Comparison of ENCODE assay signal across 20 cellular contexts in genomic region chr12:17642340-17642650, GRCh38.
DNase-seq lines count a peak whose midpoint lies in the region; ATAC-seq, FAIRE-seq and TF ChIP-seq lines count a peak whose summit lies in the region.
"Had no signal": no experiment of that assay in that cellular context is flagged by ENCODE, and none has a peak within 500 bp of the region (broad histone marks: within the 10 kb centered on the region; RNA-seq: fewer than 3 reads in every experiment).

No MANE protein-coding gene starts in this region.

- H3K27ac ChIP-seq in A549 (no peak overlapping the region), HCT116 (ENCODE audit: low read depth, low read length) (no peak overlapping the region), VCaP (no peak overlapping the region), mesendoderm (ENCODE audit: low read depth, low read length) (no peak overlapping the region)
- H3K27ac ChIP-seq: ascending aorta, spleen had no signal

- H3K36me3 ChIP-seq in HCT116 (ENCODE audit: control insufficient read depth in 1 of 2, insufficient read depth in 2 of 2, low read length in 2 of 2) (no peaks in the 10 kb centered on the region), mesendoderm (ENCODE audit: control insufficient read depth, insufficient read depth, low read length) (no peaks in the 10 kb centered on the region)
- H3K36me3 ChIP-seq: ascending aorta, spleen had no signal

- DNase-seq in A549 (ENCODE audit: low read depth in 1 of 2, low spot score in 1 of 2): no peak
- DNase-seq in HCT116 (ENCODE audit: low read depth, low spot score): no peak
- no peak for DNase-seq in mesendoderm
- DNase-seq in iPS-NIHi11 (ENCODE audit: low spot score): no peak
- no peak for DNase-seq in DMS53 (lab: John Stamatoyannopoulos, UW)
- DNase-seq: activated T-cell treated with anti-CD3 and anti-CD28 coated beads, Interleukin-2, amount 50 U/mL, for 24 hours; NCI-H524 treated with DMSO at 0.1 percent for 48 hours; SIG-M5; spleen had no signal

- no peak overlapping the region for H3K56ac ChIP-seq in mesendoderm (ENCODE audit: low read length)

- intact Hi-C loops in HCT116 (cut with micrococcal nuclease): loop anchor here (5.0 to 10.0 kb wide), 3 partner anchors 700 to 1477 kb away; no protein-coding TSS in a partner anchor

- no peak overlapping the region for H3K23ac ChIP-seq in mesendoderm (ENCODE audit: low read length)

- H2AFZ ChIP-seq in HCT116 (ENCODE audit: low read depth, low read length, poor library complexity, severe bottlenecking): peak overlapping the region; percentile 1

- H2BK120ac ChIP-seq in mesendoderm (ENCODE audit: low read depth, low read length): no peak overlapping the region

- H3K27me3 ChIP-seq in HCT116 (ENCODE audit: insufficient read depth, low read length) (no peaks in the 10 kb centered on the region), mesendoderm (ENCODE audit: insufficient read depth, low read length, poor library complexity) (no peaks in the 10 kb centered on the region)
- H3K27me3 ChIP-seq: ascending aorta, spleen had no signal

- H3K9me3 ChIP-seq in A549 (no peaks in the 10 kb centered on the region), HCT116 (ENCODE audit: control insufficient read depth in 1 of 2, insufficient read depth in 1 of 2, low read depth in 1 of 2, low read length in 2 of 2) (no peaks in the 10 kb centered on the region)
- H3K9me3 ChIP-seq: ascending aorta, spleen had no signal

- H3K79me2 ChIP-seq in HCT116 (ENCODE audit: insufficient read depth, low read length) (no peaks in the 10 kb centered on the region), mesendoderm (ENCODE audit: control insufficient read depth, insufficient read depth, low read length) (no peaks in the 10 kb centered on the region)

- H3K79me1 ChIP-seq in mesendoderm (ENCODE audit: low read length): no peaks in the 10 kb centered on the region

- ATAC-seq in A549 (no peak), HCT116 (no peak), GM21423 (IDR thresholded peaks at IDR 0.05; ENCODE audit: unreplicated experiment) (no peak)
- ATAC-seq: natural killer cell treated with Interleukin-12 subunit alpha and Interleukin-12 subunit beta and Interleukin-15 and Interleukin-18, amount 100 ng/mL, for 72 hours had no signal

- TF ChIP-seq RAD21 in A549 (conservative IDR thresholded peaks at IDR 0.05 in 1 of 2, IDR thresholded peaks at IDR 0.05 in 1 of 2) (no peak), HCT116 (IDR thresholded peaks at IDR 0.05; ENCODE audit: low read depth) (no peak)

- peaks cover 6% of the 10 kb centered on the region for H3K27me3 Mint-ChIP-seq in nephron (ENCODE audit: low read depth)
- H3K27me3 Mint-ChIP-seq: memory B cell; natural killer cell treated with Interleukin-12 subunit alpha and Interleukin-12 subunit beta and Interleukin-15 and Interleukin-18, amount 100 ng/mL, for 72 hours had no signal

- H3K4me3 ChIP-seq in A549 (no peak overlapping the region), HCT116 (replicated peaks in 1 of 2; ENCODE audit: low read depth in 1 of 2, low read length in 2 of 2) (no peak overlapping the region), mesendoderm (ENCODE audit: low read length) (no peak overlapping the region)

- CTCF ChIA-PET in A549 (lab: Yijun Ruan, JAX): interaction anchor here (0.7 to 2.6 kb wide), 10 partner anchors 10 to 1160 kb away, joined by 3 to 9 read pairs (median 4); no protein-coding TSS in a partner anchor
- CTCF ChIA-PET in HCT116 (lab: Charles Lee): interaction anchor here (1.6 kb wide), 1 partner anchor 1256 kb away, joined by 6 read pairs; no protein-coding TSS in a partner anchor

- H3K9me2 ChIP-seq in HCT116 (ENCODE audit: insufficient read depth): no peaks in the 10 kb centered on the region

- H3K18ac ChIP-seq in mesendoderm (ENCODE audit: low read length): no peak overlapping the region

- H4K5ac ChIP-seq in mesendoderm (ENCODE audit: low read length): no peak overlapping the region

- no peak overlapping the region for H3K27ac Mint-ChIP-seq in nephron
- H3K27ac Mint-ChIP-seq: activated naive CD4-positive, alpha-beta T cell treated with anti-CD3 and anti-CD28 coated beads, Interleukin-2, amount 50 U/mL, for 24 hours; activated T-cell treated with anti-CD3 and anti-CD28 coated beads, Interleukin-2, amount 50 U/mL, for 24 hours; CD8-positive, alpha-beta T cell; memory B cell; natural killer cell treated with Interleukin-12 subunit alpha and Interleukin-12 subunit beta and Interleukin-15 and Interleukin-18, amount 100 ng/mL, for 72 hours; T-helper 2 cell treated with Interferon-gamma antibody and Interleukin-4, amounts not matched to agents 5 μg/mL and 100 μg/mL, for 36 hours; WTC11 had no signal

- FAIRE-seq in A549 (lab: Jason Lieb, UNC): no peak
- FAIRE-seq: frontal cortex had no signal

- BruUV-seq in HCT116 (replicated peaks; lab: Mats Ljungman, UMichigan): no TSS peak

- no peaks in the 10 kb centered on the region for H3K36me3 Mint-ChIP-seq in nephron (ENCODE audit: low read depth)
- H3K36me3 Mint-ChIP-seq: activated naive CD4-positive, alpha-beta T cell treated with anti-CD3 and anti-CD28 coated beads, Interleukin-2, amount 50 U/mL, for 24 hours; CD8-positive, alpha-beta T cell; memory B cell; natural killer cell treated with Interleukin-12 subunit alpha and Interleukin-12 subunit beta and Interleukin-15 and Interleukin-18, amount 100 ng/mL, for 72 hours; WTC11 had no signal

- no peaks in the 10 kb centered on the region for H3K9me3 Mint-ChIP-seq in nephron
- H3K9me3 Mint-ChIP-seq: activated naive CD4-positive, alpha-beta T cell treated with anti-CD3 and anti-CD28 coated beads, Interleukin-2, amount 50 U/mL, for 24 hours; activated T-cell treated with anti-CD3 and anti-CD28 coated beads, Interleukin-2, amount 50 U/mL, for 24 hours; CD8-positive, alpha-beta T cell; memory B cell; T-helper 2 cell treated with Interferon-gamma antibody and Interleukin-4, amounts not matched to agents 5 μg/mL and 100 μg/mL, for 36 hours; WTC11 had no signal

- no peak overlapping the region for H4K8ac ChIP-seq in mesendoderm (ENCODE audit: low read depth, low read length)

- peaks cover 5% of the 10 kb centered on the region for H3K4me1 Mint-ChIP-seq in nephron
- H3K4me1 Mint-ChIP-seq: WTC11 had no signal

- no peak for TF ChIP-seq POLR2A in A549 (IDR thresholded peaks at IDR 0.05; ENCODE audit: low read length)
- no peak for TF ChIP-seq POLR2A in HCT116 (IDR thresholded peaks at IDR 0.05; ENCODE audit: borderline replicate concordance, extremely low read depth, insufficient read depth, insufficient read length)

- TF ChIP-seq CTCF in A549 (IDR thresholded peaks at IDR 0.05) (no peak), HCT116 (IDR thresholded peaks at IDR 0.05 in 2 of 3, conservative IDR thresholded peaks at IDR 0.05 in 1 of 3; ENCODE audit: borderline replicate concordance in 1 of 3, insufficient read depth in 1 of 3, low read depth in 2 of 3, low read length in 2 of 3) (no peak), VCaP (conservative IDR thresholded peaks at IDR 0.05) (peak; percentile 50), nephron (IDR thresholded peaks at IDR 0.05; ENCODE audit: unreplicated experiment in 3 of 3) (peak in 1 of 3 experiments; percentile 2)

- TF ChIP-seq EP300 in A549 (IDR thresholded peaks at IDR 0.05): no peak

- RAD21 ChIA-PET in HCT116 (lab: Charles Lee; ENCODE audit: low non-redundant PET in 1 of 2, low total read pairs in 2 of 2, uncharacterized antibody in 2 of 2, unreplicated experiment in 2 of 2): no interaction called here

- H3K4ac ChIP-seq in mesendoderm (ENCODE audit: low read depth, low read length): no peak overlapping the region

- H4K20me1 ChIP-seq in HCT116 (ENCODE audit: insufficient read depth): no peaks in the 10 kb centered on the region

- H3K4me1 ChIP-seq in A549 (peaks cover 3% of the 10 kb centered on the region; the same call in 1 of the 3 replicates), HCT116 (ENCODE audit: control insufficient read depth in 1 of 2, insufficient read depth in 2 of 2, low read length in 2 of 2) (no peaks in the 10 kb centered on the region), mesendoderm (ENCODE audit: control insufficient read depth, low read depth, low read length) (no peaks in the 10 kb centered on the region)
- H3K4me1 ChIP-seq: ascending aorta had no signal

- H2BK15ac ChIP-seq in mesendoderm (replicated peaks; ENCODE audit: low read depth): no peak overlapping the region

- no peak overlapping the region for H3K9ac ChIP-seq in HCT116 (ENCODE audit: low read length)
- H3K9ac ChIP-seq in mesendoderm (ENCODE audit: low read length): no peak overlapping the region

- WGBS in A549 (ENCODE audit: missing lambda C conversion rate): 22% methylated on average over 3 of the region's 3 CpGs
- whole genome bisulfite sequencing in mesendoderm (ENCODE audit: extremely low coverage, insufficient coverage, low lambda C conversion rate): no CpG with 5 or more reads among the region's 3 CpGs

- peak overlapping the region; percentile 75 for H3K4me2 ChIP-seq in A549
- H3K4me2 ChIP-seq in HCT116 (ENCODE audit: low read length): peak overlapping the region; percentile 57
- no peak overlapping the region for H3K4me2 ChIP-seq in mesendoderm (ENCODE audit: low read length)

- H2AK5ac ChIP-seq in mesendoderm (ENCODE audit: low read length): no peak overlapping the region

- POLR2A ChIA-PET in A549 (lab: Yijun Ruan, JAX): no interaction called here
- POLR2A ChIA-PET in HCT116 (lab: Charles Lee): no interaction called here

- H2BK5ac ChIP-seq in mesendoderm (ENCODE audit: low read length): no peak overlapping the region

- peak overlapping the region; percentile 66 to 81 (median 73) for H3K4me3 Mint-ChIP-seq in nephron
- H3K4me3 Mint-ChIP-seq: activated T-cell treated with anti-CD3 and anti-CD28 coated beads, Interleukin-2, amount 50 U/mL, for 24 hours; natural killer cell treated with Interleukin-12 subunit alpha and Interleukin-12 subunit beta and Interleukin-15 and Interleukin-18, amount 100 ng/mL, for 72 hours had no signal

TF ChIP-seq in A549, 52 proteins besides CTCF, POLR2A, EP300 and RAD21 (continues in another document):
- TF ChIP-seq JUN (IDR thresholded peaks at IDR 0.05) (no peak), HOXB13 (CRISPR knock-in tag; IDR thresholded peaks at IDR 0.05; ENCODE audit: low read depth) (no peak), SREBF2 (IDR thresholded peaks at IDR 0.05) (no peak)

TF ChIP-seq in HCT116, 20 proteins besides CTCF, POLR2A, EP300 and RAD21:
- TF ChIP-seq EZH2phosphoT487 (IDR thresholded peaks at IDR 0.05; ENCODE audit: borderline replicate concordance): no peak
- no peak for TF ChIP-seq ELF1 (IDR thresholded peaks at IDR 0.05; ENCODE audit: borderline replicate concordance, low read depth)
- no peak for TF ChIP-seq CBX3 (IDR thresholded peaks at IDR 0.05; ENCODE audit: low read depth)
- TF ChIP-seq ATF3 (IDR thresholded peaks at IDR 0.05): no peak
- TF ChIP-seq TCF7L2 (IDR thresholded peaks at IDR 0.05; ENCODE audit: borderline replicate concordance, extremely low read depth, insufficient read depth, insufficient read length): no peak
- no peak for TF ChIP-seq POLR2AphosphoS5 (IDR thresholded peaks at IDR 0.05; ENCODE audit: low read depth, low read length)
